Comparison of ENCODE assay signal across 8 cellular contexts in genomic region chr11:12175694-12176241, GRCh38.
A peak's percentile ranks its signal among the peaks of the same experiment; 100 is the strongest.
DNase-seq lines count a peak whose midpoint lies in the region; ATAC-seq and TF ChIP-seq lines count a peak whose summit lies in the region.

No MANE protein-coding gene starts in this region.

- CTCF ChIA-PET in activated naive CD4-positive, alpha-beta T cell treated with anti-CD3 and anti-CD28 coated beads for 36 hours (lab: Charles Lee) = interaction anchor here (0.7 kb wide), 1 partner anchor 20 kb away, joined by 4 read pairs; no protein-coding TSS in a partner anchor

- intact Hi-C loops in activated naive CD4-positive, alpha-beta T cell treated with anti-CD3 and anti-CD28 coated beads for 36 hours (cut with micrococcal nuclease) = no loop called here
- intact Hi-C loops in tibial artery (cut with DNase I; ENCODE audit: low total_unique reads) (no loop called here), lower lobe of right lung (cut with DNase I) (no loop called here)

- ATAC-seq in esophagus mucosa (peak; percentile 66), lower lobe of right lung (no peak), GM21381 (IDR thresholded peaks at IDR 0.05; ENCODE audit: unreplicated experiment) (no peak)

- peaks cover 70% of the 10 kb centered on the region for H3K4me1 Mint-ChIP-seq in activated naive CD4-positive, alpha-beta T cell treated with anti-CD3 and anti-CD28 coated beads for 36 hours (ENCODE audit: low read depth)

- peak; percentile 55 for DNase-seq in activated naive CD4-positive, alpha-beta T cell treated with anti-CD3 and anti-CD28 coated beads for 36 hours
- no peak for DNase-seq in activated naive CD4-positive, alpha-beta T cell treated with anti-CD3 and anti-CD28 coated beads, Interleukin-2, amount 50 U/mL, for 16 hours
- DNase-seq in SW 1271 (lab: John Stamatoyannopoulos, UW) = peak; percentile 85 to 93
- DNase-seq in tibial artery = no peak
- no peak for DNase-seq in lower lobe of right lung
- no peak for DNase-seq in GM20000 (ENCODE audit: low spot score)

- peak overlapping the region; percentile 90 for H3K27ac Mint-ChIP-seq in activated naive CD4-positive, alpha-beta T cell treated with anti-CD3 and anti-CD28 coated beads for 36 hours

- H3K9me3 Mint-ChIP-seq in activated naive CD4-positive, alpha-beta T cell treated with anti-CD3 and anti-CD28 coated beads for 36 hours = peaks cover 15% of the 10 kb centered on the region

- H3K36me3 ChIP-seq in tibial artery = peaks cover 0 to 5% (median 3%) of the 10 kb centered on the region in 3 donors
- H3K36me3 ChIP-seq in lower lobe of right lung = no peaks in the 10 kb centered on the region

- no peak overlapping the region for H3K4me3 Mint-ChIP-seq in activated naive CD4-positive, alpha-beta T cell treated with anti-CD3 and anti-CD28 coated beads for 36 hours

- H3K4me1 ChIP-seq in tibial artery (peaks cover 0 to 99% (median 41%) of the 10 kb centered on the region in 4 donors), lower lobe of right lung (peaks cover 47% of the 10 kb centered on the region)

- H3K4me3 ChIP-seq in tibial artery (no peak overlapping the region), lower lobe of right lung (no peak overlapping the region)

- H3K36me3 Mint-ChIP-seq in activated naive CD4-positive, alpha-beta T cell treated with anti-CD3 and anti-CD28 coated beads for 36 hours (ENCODE audit: low read depth) = peaks cover 10% of the 10 kb centered on the region

- H3K27ac ChIP-seq in tibial artery (peak overlapping the region; percentile 69 to 91), lower lobe of right lung (no peak overlapping the region)

- no peak for TF ChIP-seq CTCF in tibial artery (IDR thresholded peaks at IDR 0.05)
- no peak for TF ChIP-seq CTCF in lower lobe of right lung (IDR thresholded peaks at IDR 0.05)
- no peak for TF ChIP-seq CTCF in GM20000 (IDR thresholded peaks at IDR 0.05; ENCODE audit: extremely low read depth, missing control alignments)

- H3K27me3 Mint-ChIP-seq in activated naive CD4-positive, alpha-beta T cell treated with anti-CD3 and anti-CD28 coated beads for 36 hours (ENCODE audit: low read depth) = peaks cover 2% of the 10 kb centered on the region

- H3K27me3 ChIP-seq in tibial artery = no peaks in the 10 kb centered on the region
- H3K27me3 ChIP-seq in lower lobe of right lung (ENCODE audit: low read depth) = no peaks in the 10 kb centered on the region

- H3K9me3 ChIP-seq in tibial artery (no peaks in the 10 kb centered on the region), lower lobe of right lung (no peaks in the 10 kb centered on the region)

Comparison
In these comparisons a context has a peak if more than half of its experiments do, and no peak if none do; other contexts are left out.
1. DNase-seq: peak in activated naive CD4-positive, alpha-beta T cell treated with anti-CD3 and anti-CD28 coated beads for 36 hours (single experiment) and SW 1271 (2 of 2); none in activated naive CD4-positive, alpha-beta T cell treated with anti-CD3 and anti-CD28 coated beads, Interleukin-2, amount 50 U/mL, for 16 hours (single experiment), tibial artery (0 of 2), lower lobe of right lung (single experiment) and GM20000 (single experiment).